ENCODE assay signal across 37 cellular contexts in the genomic region with DNA sequence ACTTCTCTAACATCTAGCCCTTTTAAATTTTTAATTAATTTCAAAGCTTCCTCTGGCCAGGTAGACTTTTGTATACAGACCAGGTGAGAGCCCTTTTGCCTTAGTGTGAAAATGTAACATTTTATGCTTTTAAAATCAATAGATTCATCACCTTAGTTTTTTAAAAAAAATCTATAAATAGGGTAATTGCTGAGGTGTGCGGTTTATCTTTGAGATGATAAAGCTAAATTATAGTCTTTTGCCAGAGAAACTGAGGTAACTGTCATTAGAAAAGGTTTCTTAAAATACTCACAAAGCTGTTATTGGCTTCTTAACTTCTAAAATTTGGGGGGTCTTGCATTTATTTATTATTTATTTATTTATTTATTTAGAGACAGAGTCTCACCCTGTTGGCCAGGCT.
"Had no signal": no experiment of that assay in that cellular context is flagged by ENCODE, and none has a peak within 500 bp of the region (broad histone marks: within the 10 kb centered on the region; RNA-seq: fewer than 3 reads in every experiment).

No MANE protein-coding gene starts in this region.

- H3K9me3 ChIP-seq: adrenal gland, body of pancreas had no signal

- H3K27ac ChIP-seq: adrenal gland, body of pancreas, cardiac muscle cell, VCaP had no signal

- ATAC-seq: activated CD8-positive, alpha-beta T cell treated with anti-CD3 and anti-CD28 coated beads for 36 hours; activated naive CD4-positive, alpha-beta T cell treated with anti-CD3 and anti-CD28 coated beads, Interleukin-2, amount 50 U/mL, for 72 hours; activated T-cell treated with anti-CD3 and anti-CD28 coated beads, Interleukin-2, amount 50 U/mL, for 4 hours; activated T-cell treated with anti-CD3 and anti-CD28 coated beads, Interleukin-2, amount 50 U/mL, for 72 hours; activated T-helper 17 cell treated with anti-CD3 and anti-CD28 coated beads, Interleukin-2, amount 50 U/mL, for 72 hours; body of pancreas had no signal

- H3K27ac Mint-ChIP-seq: activated B cell treated with CpG ODN at 0.5 μM for 24 hours; activated CD4-positive, alpha-beta memory T cell treated with anti-CD3 and anti-CD28 coated beads for 36 hours; activated CD4-positive, alpha-beta T cell treated with anti-CD3 and anti-CD28 coated beads, Interleukin-2, amount 10 ng/mL, durations not matched to agents 24 days and 14 days; activated CD8-positive, alpha-beta T cell treated with anti-CD3 and anti-CD28 coated beads for 36 hours; activated naive CD4-positive, alpha-beta T cell treated with anti-CD3 and anti-CD28 coated beads for 36 hours; activated naive CD8-positive, alpha-beta T cell treated with anti-CD3 and anti-CD28 coated beads for 36 hours; activated T-cell treated with anti-CD3 and anti-CD28 coated beads, Interleukin-2, amount 50 U/mL, for 72 hours; activated T-helper 1 cell treated with anti-CD3 and anti-CD28 coated beads, Interleukin-12 subunit alpha, Interleukin-12 subunit beta, Interleukin-2, Interleukin-4 antibody, amounts not matched to agents 30 ng/mL and 10 ng/mL and 1 ng/mL, durations not matched to agents 14 hours and 24 hours and 36 hours; T-helper 1 cell treated with Interleukin-12 subunit alpha and Interleukin-12 subunit beta and Interleukin-4 antibody, amounts not matched to agents 30 μg/mL and 1 μg/mL, for 36 hours; T-helper 2 cell treated with Interferon-gamma antibody and Interleukin-4, amounts not matched to agents 5 μg/mL and 100 μg/mL, for 36 hours had no signal

- H3K4me3 Mint-ChIP-seq: activated B cell treated with CpG ODN at 0.5 μM for 24 hours; activated CD4-positive, alpha-beta memory T cell treated with anti-CD3 and anti-CD28 coated beads for 36 hours; activated CD4-positive, alpha-beta T cell treated with anti-CD3 and anti-CD28 coated beads, Interleukin-2, amount 10 ng/mL, durations not matched to agents 24 days and 14 days; activated CD8-positive, alpha-beta T cell treated with anti-CD3 and anti-CD28 coated beads for 36 hours; activated naive CD4-positive, alpha-beta T cell treated with anti-CD3 and anti-CD28 coated beads for 36 hours; activated naive CD8-positive, alpha-beta T cell treated with anti-CD3 and anti-CD28 coated beads for 36 hours; activated T-cell treated with anti-CD3 and anti-CD28 coated beads, Interleukin-2, amount 50 U/mL, for 4 hours; activated T-cell treated with anti-CD3 and anti-CD28 coated beads, Interleukin-2, amount 50 U/mL, for 72 hours; activated T-helper 1 cell treated with anti-CD3 and anti-CD28 coated beads, Interleukin-12 subunit alpha, Interleukin-12 subunit beta, Interleukin-2, Interleukin-4 antibody, amounts not matched to agents 30 ng/mL and 10 ng/mL and 1 ng/mL, durations not matched to agents 14 hours and 24 hours and 36 hours; activated T-helper 17 cell treated with anti-CD3 and anti-CD28 coated beads, Interleukin-2, amount 50 U/mL, for 72 hours; central memory CD8-positive, alpha-beta T cell; T-helper 1 cell treated with Interleukin-12 subunit alpha and Interleukin-12 subunit beta and Interleukin-4 antibody, amounts not matched to agents 30 μg/mL and 1 μg/mL, for 36 hours; T-helper 2 cell treated with Interferon-gamma antibody and Interleukin-4, amounts not matched to agents 5 μg/mL and 100 μg/mL, for 36 hours had no signal

- H3K4me3 ChIP-seq: adrenal gland, body of pancreas, cardiac muscle cell had no signal

- DNase-seq: activated B cell treated with CpG ODN at 0.5 μM for 24 hours; activated CD4-positive, alpha-beta memory T cell treated with anti-CD3 and anti-CD28 coated beads for 36 hours; activated CD4-positive, alpha-beta T cell treated with anti-CD3 and anti-CD28 coated beads for 4 hours; activated CD4-positive, alpha-beta T cell treated with anti-CD3 and anti-CD28 coated beads, Interleukin-2, amount 10 ng/mL, durations not matched to agents 24 days and 14 days; activated CD4-positive, alpha-beta T cell treated with anti-CD3 and anti-CD28 coated beads, Interleukin-2, amount 50 U/mL, for 1 hour; activated CD4-positive, alpha-beta T cell treated with anti-CD3 and anti-CD28 coated beads, Interleukin-2, amount 50 U/mL, for 4 hours; activated CD4-positive, CD25-positive, alpha-beta regulatory T cell treated with anti-CD3 and anti-CD28 coated beads, Interleukin-2, amount 50 U/mL, for 72 hours; activated CD8-positive, alpha-beta memory T cell treated with anti-CD3 and anti-CD28 coated beads, Interleukin-2, amount 50 U/mL, for 4 hours; activated CD8-positive, alpha-beta T cell treated with anti-CD3 and anti-CD28 coated beads for 36 hours; activated effector memory CD4-positive, alpha-beta T cell treated with anti-CD3 and anti-CD28 coated beads, Interleukin-2, amount 50 U/mL, for 16 hours; activated gamma-delta T cell treated with Interleukin-2 at 50 U/mL for 16 hours; activated naive CD4-positive, alpha-beta T cell; activated naive CD4-positive, alpha-beta T cell treated with anti-CD3 and anti-CD28 coated beads for 36 hours; activated naive CD4-positive, alpha-beta T cell treated with anti-CD3 and anti-CD28 coated beads, Interleukin-2, amount 50 U/mL, for 16 hours; activated naive CD8-positive, alpha-beta T cell treated with anti-CD3 and anti-CD28 coated beads for 36 hours; activated T-cell treated with anti-CD3 and anti-CD28 coated beads for 4 hours; activated T-cell treated with anti-CD3 and anti-CD28 coated beads, Interleukin-2, amount 50 U/mL, for 1 hour; activated T-cell treated with anti-CD3 and anti-CD28 coated beads, Interleukin-2, amount 50 U/mL, for 4 hours; activated T-cell treated with anti-CD3 and anti-CD28 coated beads, Interleukin-2, amount 50 U/mL, for 72 hours; amniotic stem cell; aorta; body of pancreas; cerebellar nuclear complex; T-helper 2 cell; T-helper 9 cell had no signal

- FAIRE-seq: astrocyte, bronchial epithelial cell, TTC549 had no signal

- H3K27me3 Mint-ChIP-seq: activated B cell treated with CpG ODN at 0.5 μM for 24 hours; activated CD4-positive, alpha-beta memory T cell treated with anti-CD3 and anti-CD28 coated beads for 36 hours; activated CD4-positive, alpha-beta T cell treated with anti-CD3 and anti-CD28 coated beads, Interleukin-2, amount 10 ng/mL, durations not matched to agents 24 days and 14 days; activated CD8-positive, alpha-beta T cell treated with anti-CD3 and anti-CD28 coated beads for 36 hours; activated naive CD8-positive, alpha-beta T cell treated with anti-CD3 and anti-CD28 coated beads for 36 hours; activated T-helper 17 cell treated with anti-CD3 and anti-CD28 coated beads, Interleukin-2, amount 50 U/mL, for 72 hours; central memory CD8-positive, alpha-beta T cell had no signal

- H3K27me3 ChIP-seq: adrenal gland, body of pancreas, cardiac muscle cell had no signal

- H3K4me1 Mint-ChIP-seq: activated B cell treated with CpG ODN at 0.5 μM for 24 hours; activated CD4-positive, alpha-beta T cell treated with anti-CD3 and anti-CD28 coated beads, Interleukin-2, amount 10 ng/mL, durations not matched to agents 24 days and 14 days; activated naive CD8-positive, alpha-beta T cell treated with anti-CD3 and anti-CD28 coated beads for 36 hours had no signal

- H3K9me3 Mint-ChIP-seq: activated B cell treated with CpG ODN at 0.5 μM for 24 hours; activated CD4-positive, alpha-beta memory T cell treated with anti-CD3 and anti-CD28 coated beads for 36 hours; activated CD4-positive, alpha-beta T cell treated with anti-CD3 and anti-CD28 coated beads, Interleukin-2, amount 10 ng/mL, durations not matched to agents 24 days and 14 days; activated CD8-positive, alpha-beta T cell treated with anti-CD3 and anti-CD28 coated beads for 36 hours; activated naive CD4-positive, alpha-beta T cell treated with anti-CD3 and anti-CD28 coated beads for 36 hours; activated naive CD4-positive, alpha-beta T cell treated with anti-CD3 and anti-CD28 coated beads, Interleukin-2, amount 50 U/mL, for 72 hours; activated naive CD8-positive, alpha-beta T cell treated with anti-CD3 and anti-CD28 coated beads for 36 hours; activated T-cell treated with anti-CD3 and anti-CD28 coated beads, Interleukin-2, amount 50 U/mL, for 4 hours; activated T-cell treated with anti-CD3 and anti-CD28 coated beads, Interleukin-2, amount 50 U/mL, for 72 hours; activated T-helper 1 cell treated with anti-CD3 and anti-CD28 coated beads, Interleukin-12 subunit alpha, Interleukin-12 subunit beta, Interleukin-2, Interleukin-4 antibody, amounts not matched to agents 30 ng/mL and 10 ng/mL and 1 ng/mL, durations not matched to agents 14 hours and 24 hours and 36 hours; activated T-helper 17 cell treated with anti-CD3 and anti-CD28 coated beads, Interleukin-2, amount 50 U/mL, for 72 hours; central memory CD8-positive, alpha-beta T cell; T-helper 1 cell treated with Interleukin-12 subunit alpha and Interleukin-12 subunit beta and Interleukin-4 antibody, amounts not matched to agents 30 μg/mL and 1 μg/mL, for 36 hours; T-helper 2 cell treated with Interferon-gamma antibody and Interleukin-4, amounts not matched to agents 5 μg/mL and 100 μg/mL, for 36 hours had no signal

- H3K4me1 ChIP-seq: body of pancreas had no signal
